22 cellular contexts compared by ENCODE assay signal in the genomic region with DNA sequence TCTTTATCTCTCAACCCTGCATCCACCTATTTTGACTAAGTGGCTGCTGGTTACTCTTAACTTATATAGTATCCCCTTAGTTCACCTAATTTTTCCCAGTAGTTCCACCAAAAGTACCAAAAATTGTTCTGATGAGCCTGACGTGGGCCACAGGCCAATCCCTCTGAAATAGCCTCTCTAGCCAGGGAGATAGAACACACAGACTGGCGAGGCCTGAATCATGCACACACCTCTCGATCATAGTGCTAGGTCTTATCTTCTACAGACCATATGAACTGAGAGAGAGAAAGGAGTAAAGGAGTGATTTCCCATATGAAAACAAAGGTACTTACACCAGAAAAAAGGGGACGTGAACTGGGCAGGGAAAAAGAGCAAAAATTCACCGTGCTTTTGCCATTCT.
DNase-seq lines count a peak whose midpoint lies in the region; ATAC-seq and TF ChIP-seq lines count a peak whose summit lies in the region.
"Had no signal": no experiment of that assay in that cellular context is flagged by ENCODE, and none has a peak within 500 bp of the region (broad histone marks: within the 10 kb centered on the region; RNA-seq: fewer than 3 reads in every experiment).

No MANE protein-coding gene starts in this region.

- intact Hi-C loops in heart right ventricle (cut with DNase I) (no loop called here), transverse colon (cut with DNase I; ENCODE audit: low total_unique reads) (no loop called here)

- H3K9me3 ChIP-seq in heart right ventricle: no peaks in the 10 kb centered on the region
- no peaks in the 10 kb centered on the region for H3K9me3 ChIP-seq in transverse colon
- H3K9me3 ChIP-seq: A549, SJCRH30 had no signal

- no peaks in the 10 kb centered on the region for H3K27me3 ChIP-seq in heart right ventricle
- H3K27me3 ChIP-seq in rectal smooth muscle tissue (ENCODE audit: control insufficient read depth, insufficient read depth, low read length): no peaks in the 10 kb centered on the region
- no peaks in the 10 kb centered on the region for H3K27me3 ChIP-seq in transverse colon
- H3K27me3 ChIP-seq: SJCRH30 had no signal

- ATAC-seq in heart right ventricle: peak in 7 of 8 donors; percentile 38 to 78 (median 65)
- ATAC-seq: A549, HepG2, Panc1 had no signal

- TF ChIP-seq CTCF in coronary artery (IDR thresholded peaks at IDR 0.05) (no peak), heart right ventricle (IDR thresholded peaks at IDR 0.05) (no peak), transverse colon (IDR thresholded peaks at IDR 0.05) (no peak)

- no peak overlapping the region for H3K9ac ChIP-seq in rectal smooth muscle tissue (ENCODE audit: low read length)

- DNase-seq in coronary artery (ENCODE audit: low spot score) (no peak), heart right ventricle (no peak), transverse colon (no peak), GF-D8 (lab: John Stamatoyannopoulos, UW) (no peak), A172 (ENCODE audit: low spot score) (no peak), NCI-H1930 (lab: John Stamatoyannopoulos, UW) (no peak)
- DNase-seq: GOT3; HCEC 1CT; KBM-7; NCI-H1092; NCI-H1436; NCI-H2029; NCI-H226; NCI-H510A treated with DMSO at 0.1 percent for 48 hours; NCI-H748 treated with DMSO at 0.1 percent for 48 hours; NK-92 treated with Interleukin-12 subunit alpha and Interleukin-12 subunit beta, amount 100 ng/mL, for 24 hours; SJCRH30 had no signal

- 54 to 68% methylated on average over 5 of the region's 5 CpGs for WGBS in heart right ventricle, 2 donors
- 65 to 78% methylated on average over 2 to 5 of the region's 5 CpGs for WGBS in transverse colon (ENCODE audit: low coverage in 1 of 2), 2 donors

- H3K36me3 ChIP-seq in heart right ventricle: no peaks in the 10 kb centered on the region
- H3K36me3 ChIP-seq in rectal smooth muscle tissue (ENCODE audit: control insufficient read depth, insufficient read depth, low read length): no peaks in the 10 kb centered on the region
- no peaks in the 10 kb centered on the region for H3K36me3 ChIP-seq in transverse colon
- H3K36me3 ChIP-seq: SJCRH30 had no signal

- H3K4me3 ChIP-seq in coronary artery (no peak overlapping the region), heart right ventricle (no peak overlapping the region), rectal smooth muscle tissue (ENCODE audit: low read length) (no peak overlapping the region), transverse colon (no peak overlapping the region)
- H3K4me3 ChIP-seq: A549, SJCRH30 had no signal

- in situ Hi-C loops in transverse colon (cut with MboI; ENCODE audit: low pct_ligation_motif_present in 1 of 4, low pct_unique_long_range_greater_than_20kb in 1 of 4, low sequenced_read_pairs in 3 of 4): no loop called here

- H3K27ac ChIP-seq in coronary artery: peak overlapping the region; percentile 20 to 61
- peak overlapping the region in 4 of 10 donors; percentile 10 to 51 (median 43) for H3K27ac ChIP-seq in heart right ventricle
- peak overlapping the region; percentile 55 for H3K27ac ChIP-seq in rectal smooth muscle tissue (ENCODE audit: low read depth, low read length)
- H3K27ac ChIP-seq in transverse colon: peak overlapping the region in 3 of 4 donors; percentile 8 to 51 (median 30)
- H3K27ac ChIP-seq: A549, HL-60, SJCRH30 had no signal

- H3K4me1 ChIP-seq in heart right ventricle: peaks cover 8 to 53% (median 27%) of the 10 kb centered on the region in 9 donors
- H3K4me1 ChIP-seq in rectal smooth muscle tissue (ENCODE audit: control insufficient read depth, insufficient read depth, low read length): peaks cover 7% of the 10 kb centered on the region
- peaks cover 0 to 19% (median 2%) of the 10 kb centered on the region in 4 donors for H3K4me1 ChIP-seq in transverse colon
- H3K4me1 ChIP-seq: A549, SJCRH30 had no signal

- TF ChIP-seq POLR2A in transverse colon (IDR thresholded peaks at IDR 0.05): no peak

- TF ChIP-seq EP300 in transverse colon (IDR thresholded peaks at IDR 0.05; ENCODE audit: low read depth): no peak
